ENCODE assay signal across 8 cellular contexts in genomic region chr17:42274812-42275526, GRCh38. TPM values are rescaled to one million over a fixed set of nuclear protein-coding genes. Genes with fewer than 3 reads are reported as not detected.
DNase-seq lines count a peak whose midpoint lies in the region; ATAC-seq and TF ChIP-seq lines count a peak whose summit lies in the region.

No MANE protein-coding gene starts in this region.

- peak overlapping the region; percentile 88 to 96 (median 92) for H3K27ac Mint-ChIP-seq in IgD-negative memory B cell

- H3K9me3 ChIP-seq in mononuclear cell (ENCODE audit: low read depth, low read length), result no peaks in the 10 kb centered on the region

- no peaks in the 10 kb centered on the region for H3K27me3 ChIP-seq in mononuclear cell (ENCODE audit: insufficient read depth, low read length)

- DNase-seq in cardiac fibroblast (ENCODE audit: low read depth in 2 of 2) (no peak), 8988T (no peak), SIG-M5 treated with dmso at 0.1 percent for 504 hours (lab: John Stamatoyannopoulos, UW; ENCODE audit: unreplicated experiment) (no peak), KG1 (lab: John Stamatoyannopoulos, UW) (no peak)

- H3K27me3 Mint-ChIP-seq in IgD-negative memory B cell, result peaks cover 2% of the 10 kb centered on the region

- H3K4me3 ChIP-seq in cardiac fibroblast (replicated peaks in 1 of 2; ENCODE audit: low read depth in 2 of 2, low read length in 2 of 2), result peak overlapping the region; percentile 77 to 84
- H3K4me3 ChIP-seq in mononuclear cell (ENCODE audit: low read length), result peak overlapping the region; percentile 62

- TF ChIP-seq CTCF in 22Rv1 (IDR thresholded peaks at IDR 0.05), result no peak
- no peak for TF ChIP-seq CTCF in cardiac fibroblast (IDR thresholded peaks at IDR 0.05; ENCODE audit: low read depth, low read length)

- no peak for ATAC-seq in HG03039 (IDR thresholded peaks at IDR 0.05; ENCODE audit: unreplicated experiment)

- peaks cover 47 to 56% (median 56%) of the 10 kb centered on the region in 3 donors for H3K4me1 Mint-ChIP-seq in IgD-negative memory B cell

- H3K36me3 Mint-ChIP-seq in IgD-negative memory B cell, result peaks cover 3% of the 10 kb centered on the region

- peak overlapping the region; percentile 93 to 99 (median 96) for H3K4me3 Mint-ChIP-seq in IgD-negative memory B cell

- H3K4me1 ChIP-seq in mononuclear cell (ENCODE audit: insufficient read depth, low read length), result peaks cover 49% of the 10 kb centered on the region

- no peaks in the 10 kb centered on the region for H3K9me3 Mint-ChIP-seq in IgD-negative memory B cell

- H3K27ac ChIP-seq in 22Rv1, result peak overlapping the region; percentile 64; the same call in 1 of the 2 replicates

RNA-seq across cellular contexts. Expression of gene STAT5B, which starts 1.2 kb away (rescaled TPM):
- polyA plus RNA-seq in IgD-negative memory B cell, result 60.4 TPM
- total RNA-seq in mononuclear cell, result 60.2 TPM

RNA-seq across cellular contexts. Expression of gene STAT5A, which starts 13.3 kb away (rescaled TPM):
- 63.0 TPM for polyA plus RNA-seq in IgD-negative memory B cell
- total RNA-seq in mononuclear cell, result 117 TPM
